In genomic region chr16:86063696-86064405, GRCh38 we compare ENCODE assay signal across 27 cellular contexts.
"Had no signal": no experiment of that assay in that cellular context is flagged by ENCODE, and none has a peak within 500 bp of the region (broad histone marks: within the 10 kb centered on the region; RNA-seq: fewer than 3 reads in every experiment).

No MANE protein-coding gene starts in this region.

- H3K4me3 ChIP-seq: adrenal gland, body of pancreas, colonic mucosa, dorsolateral prefrontal cortex, left lung, lower lobe of right lung, pancreas, right atrium auricular region, smooth muscle cell, suprapubic skin, tibial artery, upper lobe of right lung had no signal

- H3K9me3 ChIP-seq: adrenal gland, body of pancreas, colonic mucosa, left lung, lower lobe of right lung, pancreas, right atrium auricular region, suprapubic skin, tibial artery, upper lobe of right lung had no signal

- H3K4me3 Mint-ChIP-seq: activated T-cell treated with anti-CD3 and anti-CD28 coated beads, Interleukin-2, amount 50 U/mL, for 24 hours; nephron had no signal

- H3K27ac Mint-ChIP-seq: activated naive CD4-positive, alpha-beta T cell treated with anti-CD3 and anti-CD28 coated beads, Interleukin-2, amount 50 U/mL, for 72 hours; activated T-cell treated with anti-CD3 and anti-CD28 coated beads, Interleukin-2, amount 50 U/mL, for 24 hours; nephron had no signal

- H3K4me1 ChIP-seq: adrenal gland, body of pancreas, colonic mucosa, left lung, pancreas had no signal

- H3K4me2 ChIP-seq: smooth muscle cell had no signal

- DNase-seq: activated CD4-positive, alpha-beta T cell treated with anti-CD3 and anti-CD28 coated beads for 48 hours; activated CD4-positive, alpha-beta T cell treated with anti-CD3 and anti-CD28 coated beads, Interleukin-2, amount 50 U/mL, for 48 hours; activated CD8-positive, alpha-beta memory T cell treated with anti-CD3 and anti-CD28 coated beads, Interleukin-2, amount 50 U/mL, for 4 hours; activated gamma-delta T cell; activated T-cell treated with anti-CD3 and anti-CD28 coated beads, Interleukin-2, amount 50 U/mL, for 24 hours; adrenal gland; cerebellar nuclear complex; colonic mucosa; dorsolateral prefrontal cortex; effector memory CD4-positive, alpha-beta T cell; lower lobe of right lung; mesendoderm; stimulated activated CD4-positive, alpha-beta T cell treated with anti-CD3 and anti-CD28 coated beads, Interleukin-15, amount 100 ng/mL, for 24 hours; stimulated activated CD4-positive, alpha-beta T cell treated with anti-CD3 and anti-CD28 coated beads, Interleukin-2, amount 100 ng/mL, for 24 hours; stimulated activated naive CD4-positive, alpha-beta T cell; tibial artery; upper lobe of right lung had no signal

- H3K36me3 ChIP-seq: adrenal gland, colonic mucosa, left lung, lower lobe of right lung, pancreas, right atrium auricular region, suprapubic skin, tibial artery, upper lobe of right lung had no signal

- H3K9me3 Mint-ChIP-seq: activated naive CD4-positive, alpha-beta T cell treated with anti-CD3 and anti-CD28 coated beads, Interleukin-2, amount 50 U/mL, for 72 hours; activated T-cell treated with anti-CD3 and anti-CD28 coated beads, Interleukin-2, amount 50 U/mL, for 24 hours; nephron had no signal

- H3K27me3 ChIP-seq: body of pancreas, colonic mucosa, pancreas, right atrium auricular region, upper lobe of right lung had no signal

- H3K36me3 Mint-ChIP-seq: activated naive CD4-positive, alpha-beta T cell treated with anti-CD3 and anti-CD28 coated beads, Interleukin-2, amount 50 U/mL, for 72 hours had no signal

- ATAC-seq: activated CD4-positive, CD25-positive, alpha-beta regulatory T cell treated with anti-CD3 and anti-CD28 coated beads, Interleukin-2, amount 50 U/mL, for 24 hours; activated naive CD4-positive, alpha-beta T cell treated with anti-CD3 and anti-CD28 coated beads, Interleukin-2, amount 50 U/mL, for 72 hours; body of pancreas; left lung; lower lobe of right lung; pancreas; upper lobe of right lung had no signal

- H3K27ac ChIP-seq: adrenal gland, body of pancreas, colonic mucosa, dorsolateral prefrontal cortex, left lung, lower lobe of right lung, pancreas, right atrium auricular region, suprapubic skin, tibial artery, upper lobe of right lung, VCaP had no signal
